ENCODE assay signal across 17 cellular contexts in genomic region chr19:52211926-52212571, GRCh38.
"Had no signal": no experiment of that assay in that cellular context is flagged by ENCODE, and none has a peak within 500 bp of the region (broad histone marks: within the 10 kb centered on the region; RNA-seq: fewer than 3 reads in every experiment).

No MANE protein-coding gene starts in this region.

- H3K27ac ChIP-seq: lower lobe of right lung, stomach, testis had no signal

- H3K27me3 ChIP-seq: stomach, testis had no signal

- H3K4me1 ChIP-seq: lower lobe of right lung, testis had no signal

- DNase-seq: activated CD4-positive, alpha-beta T cell treated with anti-CD3 and anti-CD28 coated beads, Interleukin-2, amount 50 U/mL, for 1 hour; effector memory CD8-positive, alpha-beta T cell; erythroblast; left colon; lower lobe of right lung; stimulated activated CD4-positive, alpha-beta T cell treated with anti-CD3 and anti-CD28 coated beads, Interleukin-1b, Interleukin-23, amount 100 ng/mL, for 48 hours; stomach; SW 1271; testis had no signal

- H3K9me3 Mint-ChIP-seq: activated T-helper 17 cell treated with anti-CD3 and anti-CD28 coated beads, Interleukin-2, amount 50 U/mL, for 72 hours; dendritic cell treated with granulocyte-macrophage colony-stimulating factor and Interleukin-4, amounts not matched to agents 40 ng/mL and 50 ng/mL, for 4 days; effector memory CD8-positive, alpha-beta T cell; mesothelial cell of epicardium; neural crest cell had no signal

- H3K4me3 Mint-ChIP-seq: activated naive CD8-positive, alpha-beta T cell; activated T-helper 17 cell treated with anti-CD3 and anti-CD28 coated beads, Interleukin-2, amount 50 U/mL, for 72 hours; dendritic cell treated with granulocyte-macrophage colony-stimulating factor and Interleukin-4, amounts not matched to agents 40 ng/mL and 50 ng/mL, for 4 days; effector memory CD8-positive, alpha-beta T cell; mesothelial cell of epicardium; neural crest cell had no signal

- ATAC-seq: activated CD4-positive, CD25-positive, alpha-beta regulatory T cell treated with anti-CD3 and anti-CD28 coated beads, Interleukin-2, amount 50 U/mL, for 24 hours; activated T-helper 17 cell treated with anti-CD3 and anti-CD28 coated beads, Interleukin-2, amount 50 U/mL, for 72 hours; effector memory CD8-positive, alpha-beta T cell; left colon had no signal

- H3K27me3 Mint-ChIP-seq: activated naive CD8-positive, alpha-beta T cell; activated T-helper 17 cell treated with anti-CD3 and anti-CD28 coated beads, Interleukin-2, amount 50 U/mL, for 72 hours; dendritic cell treated with granulocyte-macrophage colony-stimulating factor and Interleukin-4, amounts not matched to agents 40 ng/mL and 50 ng/mL, for 4 days; effector memory CD8-positive, alpha-beta T cell had no signal

- H3K9me3 ChIP-seq: lower lobe of right lung, stomach, testis had no signal

- H3K4me3 ChIP-seq: lower lobe of right lung, stomach, testis had no signal

- FAIRE-seq: bronchial epithelial cell, islet of Langerhans had no signal

- H3K27ac Mint-ChIP-seq: dendritic cell treated with granulocyte-macrophage colony-stimulating factor and Interleukin-4, amounts not matched to agents 40 ng/mL and 50 ng/mL, for 4 days; mesothelial cell of epicardium had no signal

- H3K4me1 Mint-ChIP-seq: mesothelial cell of epicardium, neural crest cell had no signal
